ENCODE assay signal across 20 cellular contexts in genomic region chr9:36064448-36065037, GRCh38. TPM values are rescaled to one million over a fixed set of nuclear protein-coding genes. Genes with fewer than 3 reads are reported as not detected.
DNase-seq lines count a peak whose midpoint lies in the region; FAIRE-seq and TF ChIP-seq lines count a peak whose summit lies in the region.
"Had no signal": no experiment of that assay in that cellular context is flagged by ENCODE, and none has a peak within 500 bp of the region (broad histone marks: within the 10 kb centered on the region; RNA-seq: fewer than 3 reads in every experiment).

No MANE protein-coding gene starts in this region.

- no peaks in the 10 kb centered on the region for H3K9me3 Mint-ChIP-seq in HFFc6
- no peaks in the 10 kb centered on the region for H3K9me3 Mint-ChIP-seq in astrocyte (ENCODE audit: unreplicated experiment)
- H3K9me3 Mint-ChIP-seq: activated CD4-positive, alpha-beta memory T cell treated with anti-CD3 and anti-CD28 coated beads for 36 hours; activated naive CD4-positive, alpha-beta T cell treated with anti-CD3 and anti-CD28 coated beads, Interleukin-2, amount 50 U/mL, for 24 hours; activated T-cell treated with anti-CD3 and anti-CD28 coated beads, Interleukin-2, amount 50 U/mL, for 4 hours; IgD-negative memory B cell had no signal

- H3K4me2 ChIP-seq in astrocyte (ENCODE audit: low read length) = peak overlapping the region; percentile 56

- WGBS in small intestine, 3 donors = 18 to 38% (median 33%) methylated on average over 1 of the region's 1 CpG

- H3K79me2 ChIP-seq in astrocyte (ENCODE audit: insufficient read depth, low read length) = no peaks in the 10 kb centered on the region

- H3K4me3 ChIP-seq in astrocyte (ENCODE audit: insufficient read depth, low read depth, low read length) (no peak overlapping the region), fibroblast of pulmonary artery (replicated peaks; ENCODE audit: low read depth, low read length) (no peak overlapping the region), small intestine (ENCODE audit: low read depth in 1 of 2, low read length in 2 of 2) (no peak overlapping the region)
- H3K4me3 ChIP-seq: BLaER1 treated with 17β-estradiol and CSF1 and Interleukin-3, amounts not matched to agents 10 nM and 100 nM; testis had no signal

- peak overlapping the region; percentile 4; the same call in 1 of the 2 replicates for H3K4me3 Mint-ChIP-seq in HFFc6
- no peak overlapping the region for H3K4me3 Mint-ChIP-seq in astrocyte (ENCODE audit: unreplicated experiment)
- H3K4me3 Mint-ChIP-seq: activated CD4-positive, alpha-beta memory T cell treated with anti-CD3 and anti-CD28 coated beads for 36 hours; activated naive CD4-positive, alpha-beta T cell treated with anti-CD3 and anti-CD28 coated beads, Interleukin-2, amount 50 U/mL, for 24 hours; activated T-cell treated with anti-CD3 and anti-CD28 coated beads, Interleukin-2, amount 50 U/mL, for 4 hours; IgD-negative memory B cell; mesothelial cell of epicardium had no signal

- peaks cover 6% of the 10 kb centered on the region for H3K36me3 ChIP-seq in astrocyte (ENCODE audit: insufficient read depth, low read length)
- peaks cover 0 to 3% of the 10 kb centered on the region in 2 donors for H3K36me3 ChIP-seq in small intestine (ENCODE audit: control insufficient read depth in 2 of 2, insufficient read depth in 2 of 2, low read length in 2 of 2)
- H3K36me3 ChIP-seq: WERI-Rb-1 had no signal

- H3K27ac ChIP-seq in astrocyte (ENCODE audit: low read depth, low read length) (peak overlapping the region; percentile 73), small intestine (ENCODE audit: low read depth in 1 of 2, low read length in 1 of 2) (no peak overlapping the region)
- H3K27ac ChIP-seq: BLaER1 treated with 17β-estradiol and CSF1 and Interleukin-3, amounts not matched to agents 10 nM and 100 nM; testis; WERI-Rb-1 had no signal

- TF ChIP-seq CTCF in HFFc6 (IDR thresholded peaks at IDR 0.05) (no peak), astrocyte (IDR thresholded peaks at IDR 0.05; ENCODE audit: insufficient read depth, low read depth, low read length) (no peak), fibroblast of pulmonary artery (IDR thresholded peaks at IDR 0.05; ENCODE audit: low read length, missing control alignments) (no peak)

- peak; percentile 9 for DNase-seq in HFFc6
- DNase-seq in astrocyte (ENCODE audit: low read depth) = peak; percentile 38
- peak; percentile 51 for DNase-seq in fibroblast of pulmonary artery (ENCODE audit: low read depth)
- peak; percentile 19 for DNase-seq in small intestine
- DNase-seq in NCI-H524 (lab: John Stamatoyannopoulos, UW) = no peak
- DNase-seq in NCI-H510A treated with DMSO at 0.1 percent for 48 hours (lab: John Stamatoyannopoulos, UW) = no peak
- no peak for DNase-seq in activated naive CD4-positive, alpha-beta T cell treated with Interleukin-2 at 50 U/mL for 16 hours
- DNase-seq: activated CD4-positive, alpha-beta memory T cell treated with anti-CD3 and anti-CD28 coated beads for 36 hours; activated T-cell treated with anti-CD3 and anti-CD28 coated beads, Interleukin-2, amount 50 U/mL, for 4 hours; NCI-H1930; NCI-H526; OCI-M1; SHP77; T-helper 1 cell; testis; WERI-Rb-1 had no signal

- H2AFZ ChIP-seq in astrocyte (ENCODE audit: low read depth, low read length) = no peak overlapping the region

- FAIRE-seq in astrocyte (lab: Jason Lieb, UNC) (peak; percentile 66), small intestine (lab: Jason Lieb, UNC) (no peak)

- H3K4me1 Mint-ChIP-seq in HFFc6 (ENCODE audit: low read depth) (peaks cover 48% of the 10 kb centered on the region), astrocyte (ENCODE audit: low read depth, unreplicated experiment) (peaks cover 14% of the 10 kb centered on the region)

- H3K9me3 ChIP-seq in astrocyte (ENCODE audit: insufficient read depth, low read depth, low read length) (no peaks in the 10 kb centered on the region), small intestine (ENCODE audit: control insufficient read depth, low read depth) (no peaks in the 10 kb centered on the region)
- H3K9me3 ChIP-seq: BLaER1 treated with 17β-estradiol and CSF1 and Interleukin-3, amounts not matched to agents 10 nM and 100 nM; testis had no signal

- peaks cover 60% of the 10 kb centered on the region for H3K36me3 Mint-ChIP-seq in HFFc6 (ENCODE audit: low read depth)
- H3K36me3 Mint-ChIP-seq in astrocyte (ENCODE audit: low read depth, unreplicated experiment) = peaks cover 18% of the 10 kb centered on the region

- H3K27me3 Mint-ChIP-seq in HFFc6 (ENCODE audit: insufficient read depth) (peaks cover 2% of the 10 kb centered on the region; the same call in 1 of the 2 replicates), astrocyte (ENCODE audit: low read depth, unreplicated experiment) (no peaks in the 10 kb centered on the region)
- H3K27me3 Mint-ChIP-seq: activated CD4-positive, alpha-beta memory T cell treated with anti-CD3 and anti-CD28 coated beads for 36 hours; activated naive CD4-positive, alpha-beta T cell treated with anti-CD3 and anti-CD28 coated beads, Interleukin-2, amount 50 U/mL, for 24 hours; IgD-negative memory B cell had no signal

- H3K9ac ChIP-seq in astrocyte (ENCODE audit: low read length) = peak overlapping the region; percentile 42
- H3K9ac ChIP-seq: BLaER1 treated with 17β-estradiol and CSF1 and Interleukin-3, amounts not matched to agents 10 nM and 100 nM had no signal

- H4K20me1 ChIP-seq in astrocyte (ENCODE audit: insufficient read depth, low read length) = peaks cover 2% of the 10 kb centered on the region

- peaks cover 15% of the 10 kb centered on the region for H3K4me1 ChIP-seq in astrocyte (ENCODE audit: insufficient read depth, low read length)
- H3K4me1 ChIP-seq in small intestine (ENCODE audit: control insufficient read depth in 2 of 2, insufficient read depth in 1 of 2, low read depth in 1 of 2, low read length in 1 of 2) = no peaks in the 10 kb centered on the region
- H3K4me1 ChIP-seq: testis had no signal

- no peaks in the 10 kb centered on the region for H3K27me3 ChIP-seq in astrocyte (ENCODE audit: insufficient read depth, low read length)
- no peaks in the 10 kb centered on the region for H3K27me3 ChIP-seq in small intestine (ENCODE audit: control insufficient read depth in 2 of 2, insufficient read depth in 2 of 2, low read length in 2 of 2)
- H3K27me3 ChIP-seq: BLaER1 treated with 17β-estradiol and CSF1 and Interleukin-3, amounts not matched to agents 10 nM and 100 nM; testis had no signal

- H3K27ac Mint-ChIP-seq in HFFc6 = peak overlapping the region; percentile 73
- H3K27ac Mint-ChIP-seq in astrocyte (ENCODE audit: unreplicated experiment) = peak overlapping the region; percentile 79
- H3K27ac Mint-ChIP-seq: activated CD4-positive, alpha-beta memory T cell treated with anti-CD3 and anti-CD28 coated beads for 36 hours; activated naive CD4-positive, alpha-beta T cell treated with anti-CD3 and anti-CD28 coated beads, Interleukin-2, amount 50 U/mL, for 24 hours; IgD-negative memory B cell; mesothelial cell of epicardium had no signal

RNA-seq across cellular contexts. Expression of gene RECK, which starts 27.8 kb away (rescaled TPM):
- 100 to 1,000 TPM; 149 to 182 (median 173) TPM for total RNA-seq in HFFc6 (2021; fragmentation: NEBNext Ultra II Directional; extraction: Animal tissue kit (Norgen Biotek cat#: 25700))
- total RNA-seq in astrocyte = 21.6 and 25.1 TPM in 2 replicates
- polyA plus RNA-seq in small intestine = 1 to 10 TPM in 1 of 3 donors, under 1 TPM in 1, not detected in 1; 0.81 to 4.7 TPM

Comparison
In these comparisons a context has a peak if more than half of its experiments do, and no peak if none do; other contexts are left out.
1. DNase-seq: peak in HFFc6 (single experiment), astrocyte (single experiment), fibroblast of pulmonary artery (single experiment) and small intestine (single experiment); none in NCI-H524 (0 of 2), NCI-H510A treated with DMSO at 0.1 percent for 48 hours (single experiment) and activated naive CD4-positive, alpha-beta T cell treated with Interleukin-2 at 50 U/mL for 16 hours (single experiment).